11 cellular contexts compared by ENCODE assay signal in the genomic region with DNA sequence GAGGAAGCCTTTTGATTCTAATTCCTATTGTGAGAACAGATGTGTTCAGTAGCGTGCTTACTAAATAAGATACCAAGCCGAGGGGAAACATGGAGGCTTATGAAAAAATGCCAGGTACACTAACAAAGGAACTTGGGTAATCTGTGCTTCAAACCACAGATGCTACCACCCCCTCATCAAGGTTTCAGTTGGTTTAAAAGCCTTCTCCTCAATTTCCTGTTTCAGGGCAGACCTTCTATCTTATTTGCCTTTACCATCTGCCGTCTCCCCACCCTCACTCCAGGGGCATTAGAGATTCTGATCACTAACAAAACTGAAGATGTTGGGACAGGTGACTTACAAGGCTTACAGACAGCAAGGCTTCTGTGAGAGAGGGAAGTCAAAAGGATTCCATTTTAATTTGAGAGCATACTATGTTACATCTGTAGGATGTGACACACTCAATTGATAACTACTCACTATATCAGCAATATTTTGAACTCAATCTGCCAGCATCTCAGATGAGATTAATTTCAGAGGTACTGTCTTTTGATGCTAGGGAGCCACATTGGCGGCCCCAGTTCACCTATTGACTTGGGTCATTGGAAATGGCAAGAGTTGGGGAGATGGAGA.
A peak's percentile ranks its signal among the peaks of the same experiment; 100 is the strongest.
DNase-seq lines count a peak whose midpoint lies in the region; ATAC-seq, FAIRE-seq and TF ChIP-seq lines count a peak whose summit lies in the region.
"Had no signal": no experiment of that assay in that cellular context is flagged by ENCODE, and none has a peak within 500 bp of the region (broad histone marks: within the 10 kb centered on the region; RNA-seq: fewer than 3 reads in every experiment).

No MANE protein-coding gene starts in this region.

- no peak for FAIRE-seq in kidney (lab: Jason Lieb, UNC)

- no peak overlapping the region for H3K9ac ChIP-seq in kidney (ENCODE audit: low read length in 2 of 2)

- H3K4me3 Mint-ChIP-seq in activated naive CD4-positive, alpha-beta T cell treated with anti-CD3 and anti-CD28 coated beads, Interleukin-2, amount 10 ng/mL, durations not matched to agents 7 days and 5 days: no peak overlapping the region
- H3K4me3 Mint-ChIP-seq in stimulated activated naive CD8-positive, alpha-beta T cell treated with anti-CD3 and anti-CD28 coated beads, Interleukin-15, amount 100 ng/mL, for 72 hours: peak overlapping the region; percentile 28 to 32
- no peak overlapping the region for H3K4me3 Mint-ChIP-seq in osteocyte (ENCODE audit: unreplicated experiment)

- POLR2A ChIA-PET in RWPE1 (lab: Yijun Ruan, JAX; ENCODE audit: low non-redundant PET): no interaction called here

- no peak for TF ChIP-seq CTCF in kidney (IDR thresholded peaks at IDR 0.05; ENCODE audit: borderline replicate concordance, extremely low read depth, insufficient read depth)
- no peak for TF ChIP-seq CTCF in RWPE1 (conservative IDR thresholded peaks at IDR 0.05; ENCODE audit: low read depth)
- no peak for TF ChIP-seq CTCF in osteocyte (IDR thresholded peaks at IDR 0.05)

- peaks cover 4% of the 10 kb centered on the region for H3K27me3 Mint-ChIP-seq in activated naive CD4-positive, alpha-beta T cell treated with anti-CD3 and anti-CD28 coated beads, Interleukin-2, amount 10 ng/mL, durations not matched to agents 7 days and 5 days
- no peaks in the 10 kb centered on the region for H3K27me3 Mint-ChIP-seq in stimulated activated naive CD8-positive, alpha-beta T cell treated with anti-CD3 and anti-CD28 coated beads, Interleukin-15, amount 100 ng/mL, for 72 hours
- peaks cover 21% of the 10 kb centered on the region for H3K27me3 Mint-ChIP-seq in osteocyte (ENCODE audit: unreplicated experiment)

- no peak overlapping the region for H3K4me3 ChIP-seq in kidney (ENCODE audit: low read length in 2 of 2)

- peak; percentile 49 for DNase-seq in activated naive CD4-positive, alpha-beta T cell treated with anti-CD3 and anti-CD28 coated beads, Interleukin-2, amount 10 ng/mL, durations not matched to agents 7 days and 5 days
- DNase-seq in activated naive CD4-positive, alpha-beta T cell treated with anti-CD3 and anti-CD28 coated beads, Interleukin-2, amount 50 U/mL, for 16 hours: no peak
- DNase-seq in NCI-H82 (lab: John Stamatoyannopoulos, UW): peak; percentile 81
- DNase-seq in stimulated activated naive CD8-positive, alpha-beta T cell treated with anti-CD3 and anti-CD28 coated beads, Interleukin-15, amount 100 ng/mL, for 72 hours: peak; percentile 34 to 49
- DNase-seq in kidney: no peak
- DNase-seq in RWPE1 (ENCODE audit: low spot score): no peak
- DNase-seq in osteocyte (ENCODE audit: extremely low spot score, unreplicated experiment): no peak
- DNase-seq: AML-193 had no signal

- no peaks in the 10 kb centered on the region for H3K36me3 ChIP-seq in kidney (ENCODE audit: control insufficient read depth in 1 of 2, insufficient read depth in 2 of 2, low read length in 2 of 2)

- no peaks in the 10 kb centered on the region for H3K4me1 ChIP-seq in kidney (ENCODE audit: control insufficient read depth in 1 of 2, insufficient read depth in 1 of 2, low read depth in 1 of 2, low read length in 2 of 2)

- intact Hi-C loops in kidney (cut with DNase I): no loop called here

- peak overlapping the region; percentile 72 for H3K27ac Mint-ChIP-seq in activated naive CD4-positive, alpha-beta T cell treated with anti-CD3 and anti-CD28 coated beads, Interleukin-2, amount 10 ng/mL, durations not matched to agents 7 days and 5 days
- no peak overlapping the region for H3K27ac Mint-ChIP-seq in stimulated activated naive CD8-positive, alpha-beta T cell treated with anti-CD3 and anti-CD28 coated beads, Interleukin-15, amount 100 ng/mL, for 72 hours
- H3K27ac Mint-ChIP-seq in osteocyte (ENCODE audit: unreplicated experiment): no peak overlapping the region

- H3K27ac ChIP-seq in kidney (ENCODE audit: low read depth in 2 of 2, low read length in 2 of 2) (no peak overlapping the region), RWPE1 (no peak overlapping the region)

- H3K4me1 Mint-ChIP-seq in activated naive CD4-positive, alpha-beta T cell treated with anti-CD3 and anti-CD28 coated beads, Interleukin-2, amount 10 ng/mL, durations not matched to agents 7 days and 5 days: peaks cover 47% of the 10 kb centered on the region
- peaks cover 30% of the 10 kb centered on the region for H3K4me1 Mint-ChIP-seq in stimulated activated naive CD8-positive, alpha-beta T cell treated with anti-CD3 and anti-CD28 coated beads, Interleukin-15, amount 100 ng/mL, for 72 hours
- no peaks in the 10 kb centered on the region for H3K4me1 Mint-ChIP-seq in osteocyte (ENCODE audit: unreplicated experiment)

- H3K9me3 Mint-ChIP-seq in activated naive CD4-positive, alpha-beta T cell treated with anti-CD3 and anti-CD28 coated beads, Interleukin-2, amount 10 ng/mL, durations not matched to agents 7 days and 5 days: peaks cover 10% of the 10 kb centered on the region
- peaks cover 0 to 2% of the 10 kb centered on the region in 2 donors for H3K9me3 Mint-ChIP-seq in stimulated activated naive CD8-positive, alpha-beta T cell treated with anti-CD3 and anti-CD28 coated beads, Interleukin-15, amount 100 ng/mL, for 72 hours
- H3K9me3 Mint-ChIP-seq in osteocyte (ENCODE audit: unreplicated experiment): no peaks in the 10 kb centered on the region

- CTCF ChIA-PET in activated naive CD4-positive, alpha-beta T cell treated with anti-CD3 and anti-CD28 coated beads, Interleukin-2, amount 10 ng/mL, durations not matched to agents 7 days and 5 days (lab: Charles Lee): no interaction called here
- CTCF ChIA-PET in RWPE1 (lab: Yijun Ruan, JAX): interaction anchor here (0.6 kb wide), 1 partner anchor 134 kb away, joined by 3 read pairs; no protein-coding TSS in a partner anchor

- no peaks in the 10 kb centered on the region for H3K9me3 ChIP-seq in kidney (ENCODE audit: control insufficient read depth in 1 of 2, low read length in 2 of 2)

- peak; percentile 66 for ATAC-seq in HG02852 (IDR thresholded peaks at IDR 0.05; ENCODE audit: unreplicated experiment)
- ATAC-seq in stimulated activated naive CD8-positive, alpha-beta T cell treated with anti-CD3 and anti-CD28 coated beads, Interleukin-15, amount 100 ng/mL, for 72 hours: peak; percentile 89
- ATAC-seq: HCT116, Panc1 had no signal

- H3K36me3 Mint-ChIP-seq in activated naive CD4-positive, alpha-beta T cell treated with anti-CD3 and anti-CD28 coated beads, Interleukin-2, amount 10 ng/mL, durations not matched to agents 7 days and 5 days: peaks cover 10% of the 10 kb centered on the region
- H3K36me3 Mint-ChIP-seq in osteocyte (ENCODE audit: unreplicated experiment): no peaks in the 10 kb centered on the region

Comparison
In these comparisons a context has a peak if more than half of its experiments do, and no peak if none do; other contexts are left out.
1. DNase-seq: peak in activated naive CD4-positive, alpha-beta T cell treated with anti-CD3 and anti-CD28 coated beads, Interleukin-2, amount 10 ng/mL, durations not matched to agents 7 days and 5 days (single experiment), NCI-H82 (single experiment) and stimulated activated naive CD8-positive, alpha-beta T cell treated with anti-CD3 and anti-CD28 coated beads, Interleukin-15, amount 100 ng/mL, for 72 hours (2 of 2); none in activated naive CD4-positive, alpha-beta T cell treated with anti-CD3 and anti-CD28 coated beads, Interleukin-2, amount 50 U/mL, for 16 hours (single experiment), kidney (single experiment), RWPE1 (single experiment) and osteocyte (single experiment).
2. H3K4me3 Mint-ChIP-seq: peak in stimulated activated naive CD8-positive, alpha-beta T cell treated with anti-CD3 and anti-CD28 coated beads, Interleukin-15, amount 100 ng/mL, for 72 hours (2 of 2); none in activated naive CD4-positive, alpha-beta T cell treated with anti-CD3 and anti-CD28 coated beads, Interleukin-2, amount 10 ng/mL, durations not matched to agents 7 days and 5 days (single experiment) and osteocyte (single experiment).